10 cellular contexts compared by ENCODE assay signal in genomic region chr11:112292785-112293407, GRCh38. TPM values are rescaled to one million over a fixed set of nuclear protein-coding genes. Genes with fewer than 3 reads are reported as not detected.
A peak's percentile ranks its signal among the peaks of the same experiment; 100 is the strongest.
DNase-seq lines count a peak whose midpoint lies in the region; ATAC-seq and TF ChIP-seq lines count a peak whose summit lies in the region.
"Had no signal": no experiment of that assay in that cellular context is flagged by ENCODE, and none has a peak within 500 bp of the region (broad histone marks: within the 10 kb centered on the region; RNA-seq: fewer than 3 reads in every experiment).

No MANE protein-coding gene starts in this region.

- H3K36me3 ChIP-seq in heart left ventricle (no peaks in the 10 kb centered on the region), adipocyte (ENCODE audit: control insufficient read depth, insufficient read depth, low read length, severe bottlenecking) (no peaks in the 10 kb centered on the region), right atrium auricular region (no peaks in the 10 kb centered on the region), vagina (no peaks in the 10 kb centered on the region)

- peaks cover 0 to 4% (median 0%) of the 10 kb centered on the region in 12 donors for H3K9me3 ChIP-seq in heart left ventricle
- no peaks in the 10 kb centered on the region for H3K9me3 ChIP-seq in adipocyte (ENCODE audit: control insufficient read depth, low read length)
- H3K9me3 ChIP-seq in right atrium auricular region = no peaks in the 10 kb centered on the region
- H3K9me3 ChIP-seq in vagina = no peaks in the 10 kb centered on the region

- TF ChIP-seq POLR2A in heart left ventricle (IDR thresholded peaks at IDR 0.05) = no peak
- no peak for TF ChIP-seq POLR2A in vagina (IDR thresholded peaks at IDR 0.05)

- H3K4me1 ChIP-seq in heart left ventricle = peaks cover 0 to 37% (median 16%) of the 10 kb centered on the region in 12 donors
- H3K4me1 ChIP-seq in adipocyte (ENCODE audit: control insufficient read depth, insufficient read depth, low read length) = peaks cover 26% of the 10 kb centered on the region
- peaks cover 0 to 41% of the 10 kb centered on the region in 2 donors for H3K4me1 ChIP-seq in right atrium auricular region
- peaks cover 27% of the 10 kb centered on the region for H3K4me1 ChIP-seq in vagina

- DNase-seq in heart left ventricle = no peak
- DNase-seq in cardiac septum (ENCODE audit: low spot score) = no peak
- peak; percentile 95 for DNase-seq in adipocyte (ENCODE audit: low read depth)
- DNase-seq in right atrium auricular region (ENCODE audit: low spot score) = peak; percentile 73
- DNase-seq in vagina (ENCODE audit: extremely low spot score in 2 of 2) = no peak
- no peak for DNase-seq in GM10248 (ENCODE audit: extremely low spot score)
- DNase-seq in stimulated activated CD4-positive, alpha-beta T cell treated with anti-CD3 and anti-CD28 coated beads, Interleukin-15, amount 100 ng/mL, for 24 hours = no peak
- DNase-seq: activated naive CD8-positive, alpha-beta T cell treated with anti-CD3 and anti-CD28 coated beads, Interleukin-2, amount 10 ng/mL, durations not matched to agents 7 days and 5 days had no signal

- peak overlapping the region; percentile 54 to 91 (median 81) for H3K27ac ChIP-seq in heart left ventricle
- H3K27ac ChIP-seq in right atrium auricular region = peak overlapping the region; percentile 84 to 90
- peak overlapping the region; percentile 47 for H3K27ac ChIP-seq in vagina

- CTCF ChIA-PET in GM10248 (lab: Yijun Ruan, JAX) = interaction anchor here (2.0 to 3.3 kb wide), 2 partner anchors 12 to 997 kb away, joined by 7 to 22 read pairs; no protein-coding TSS in a partner anchor

- TF ChIP-seq CTCF in heart left ventricle (IDR thresholded peaks at IDR 0.05) (no peak), right atrium auricular region (IDR thresholded peaks at IDR 0.05) (no peak), vagina (IDR thresholded peaks at IDR 0.05) (no peak), GM10248 (IDR thresholded peaks at IDR 0.05; ENCODE audit: control extremely low read depth, extremely low read depth, low read depth, missing control alignments) (no peak)

- ATAC-seq in heart left ventricle (peak in 2 of 4 donors; percentile 7 to 36), HG03280 (IDR thresholded peaks at IDR 0.05; ENCODE audit: unreplicated experiment) (no peak)

- intact Hi-C loops in heart left ventricle (cut with DNase I) = loop anchor here (5.0 to 10.0 kb wide), 13 partner anchors 162 to 994 kb away; partner anchors contain the start of gene NCAM1 (in 1 of the 10)
- intact Hi-C loops in cardiac septum (cut with DNase I) = loop anchor here (5.0 to 10.0 kb wide), 7 partner anchors 264 to 822 kb away; partner anchors contain the start of gene NCAM1
- intact Hi-C loops in vagina (cut with DNase I) = no loop called here

- H3K4me3 ChIP-seq in heart left ventricle = no peak overlapping the region
- H3K4me3 ChIP-seq in adipocyte (ENCODE audit: low read length) = no peak overlapping the region
- H3K4me3 ChIP-seq in right atrium auricular region = no peak overlapping the region
- H3K4me3 ChIP-seq in vagina = no peak overlapping the region

- H3K9ac ChIP-seq in adipocyte (ENCODE audit: low read length) = no peak overlapping the region

- POLR2A ChIA-PET in GM10248 (lab: Yijun Ruan, JAX) = no interaction called here

- H3K27me3 ChIP-seq in heart left ventricle (no peaks in the 10 kb centered on the region), adipocyte (replicated peaks; ENCODE audit: control insufficient read depth, insufficient read depth, low read length) (no peaks in the 10 kb centered on the region), right atrium auricular region (no peaks in the 10 kb centered on the region), vagina (no peaks in the 10 kb centered on the region)

RNA-seq across cellular contexts. Expression of gene PLET1, which starts 32.2 kb away (rescaled TPM):
- not detected for total RNA-seq in heart left ventricle
- not detected for polyA plus RNA-seq in heart left ventricle
- not detected for total RNA-seq in cardiac septum
- not detected for total RNA-seq in right atrium auricular region
- not detected for total RNA-seq in vagina
- total RNA-seq: activated naive CD8-positive, alpha-beta T cell treated with anti-CD3 and anti-CD28 coated beads, Interleukin-2, amount 10 ng/mL, durations not matched to agents 7 days and 5 days; lung microvascular endothelial cell had no signal

Comparison
In these comparisons a context has a peak if more than half of its experiments do, and no peak if none do; other contexts are left out.
1. DNase-seq: peak in adipocyte (single experiment) and right atrium auricular region (single experiment); none in heart left ventricle (0 of 5), cardiac septum (single experiment), vagina (0 of 2), GM10248 (single experiment) and stimulated activated CD4-positive, alpha-beta T cell treated with anti-CD3 and anti-CD28 coated beads, Interleukin-15, amount 100 ng/mL, for 24 hours (single experiment).
2. Peak in every context shown above with its lines, with median percentiles within 50 percentile points of each other: H3K27ac ChIP-seq.